18 cellular contexts compared by ENCODE assay signal in genomic region chr3:72904156-72904555, GRCh38. TPM values are rescaled to one million over a fixed set of nuclear protein-coding genes. Genes with fewer than 3 reads are reported as not detected.
"Had no signal": no experiment of that assay in that cellular context is flagged by ENCODE, and none has a peak within 500 bp of the region (broad histone marks: within the 10 kb centered on the region; RNA-seq: fewer than 3 reads in every experiment).

No MANE protein-coding gene starts in this region.

- ATAC-seq: activated T-helper 17 cell treated with anti-CD3 and anti-CD28 coated beads, Interleukin-2, amount 50 U/mL, for 72 hours; foreskin keratinocyte; natural killer cell; right cardiac atrium had no signal

- H3K9me3 ChIP-seq: breast epithelium, tibial artery had no signal

- H3K36me3 ChIP-seq: breast epithelium, tibial artery had no signal

- H3K27ac ChIP-seq: breast epithelium, foreskin keratinocyte, VCaP had no signal

- H3K27me3 ChIP-seq: breast epithelium, tibial artery had no signal

- DNase-seq: activated CD4-positive, alpha-beta T cell treated with anti-CD3 and anti-CD28 coated beads for 1 hour; activated CD4-positive, alpha-beta T cell treated with anti-CD3 and anti-CD28 coated beads, Interleukin-2, amount 50 U/mL, for 48 hours; activated naive CD4-positive, alpha-beta T cell treated with Interleukin-2 at 50 U/mL for 16 hours; anterior cingulate cortex; cerebellar nuclear complex; effector memory CD4-positive, alpha-beta T cell; foreskin keratinocyte; mesendoderm; natural killer cell; occipital lobe; right cardiac atrium; small intestine; stimulated activated CD4-positive, alpha-beta T cell treated with anti-CD3 and anti-CD28 coated beads, Interleukin-4, amount 100 ng/mL, for 24 hours; stimulated activated naive CD4-positive, alpha-beta T cell; tibial artery had no signal

- H3K4me3 ChIP-seq: breast epithelium, tibial artery had no signal

RNA-seq across cellular contexts. Expression of gene GXYLT2, which starts 16.3 kb away (rescaled TPM):
- total RNA-seq: activated T-helper 17 cell treated with anti-CD3 and anti-CD28 coated beads, Interleukin-2, amount 50 U/mL, for 72 hours; natural killer cell had no signal
